In the genomic region with DNA sequence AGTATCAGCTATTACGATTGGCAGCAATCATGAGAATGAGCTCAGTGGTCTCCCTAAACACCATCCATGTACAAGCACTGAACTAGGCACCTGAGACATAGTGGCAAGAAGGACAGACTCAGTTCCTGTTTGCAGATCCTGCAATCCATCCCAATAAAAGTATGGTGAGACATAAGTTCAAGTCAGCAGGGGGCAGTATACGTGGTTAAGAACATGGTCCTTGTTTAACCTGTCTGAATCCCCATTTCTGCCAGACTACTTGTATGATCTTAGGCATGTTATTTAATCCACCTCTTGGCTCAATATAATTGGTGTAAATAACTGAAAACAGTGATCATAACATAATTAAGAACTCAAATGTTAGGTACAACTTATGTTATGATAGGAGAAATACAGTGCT, we compare ENCODE assay signal across 9 cellular contexts. TPM values are rescaled to one million over a fixed set of nuclear protein-coding genes. Genes with fewer than 3 reads are reported as not detected.
A peak's percentile ranks its signal among the peaks of the same experiment; 100 is the strongest.
DNase-seq lines count a peak whose midpoint lies in the region; ATAC-seq and TF ChIP-seq lines count a peak whose summit lies in the region.
"Had no signal": no experiment of that assay in that cellular context is flagged by ENCODE, and none has a peak within 500 bp of the region (broad histone marks: within the 10 kb centered on the region; RNA-seq: fewer than 3 reads in every experiment).

No MANE protein-coding gene starts in this region.

- TF ChIP-seq CTCF in endodermal cell (conservative IDR thresholded peaks at IDR 0.05) (peak; percentile 62), smooth muscle cell (IDR thresholded peaks at IDR 0.05; ENCODE audit: borderline replicate concordance, insufficient read depth, poor library complexity, severe bottlenecking) (peak; percentile 11)

- H3K27me3 Mint-ChIP-seq in activated naive CD4-positive, alpha-beta T cell treated with anti-CD3 and anti-CD28 coated beads for 36 hours (ENCODE audit: low read depth): no peaks in the 10 kb centered on the region
- H3K27me3 Mint-ChIP-seq in endodermal cell (ENCODE audit: insufficient read depth): no peaks in the 10 kb centered on the region
- H3K27me3 Mint-ChIP-seq: activated CD8-positive, alpha-beta memory T cell treated with anti-CD3 and anti-CD28 coated beads, Interleukin-2, amount 10 ng/mL, durations not matched to agents 7 days and 5 days had no signal

- ATAC-seq in HG03025 (IDR thresholded peaks at IDR 0.05; ENCODE audit: low FRiP score, unreplicated experiment): no peak
- no peak for ATAC-seq in GM21723 (IDR thresholded peaks at IDR 0.05; ENCODE audit: unreplicated experiment)
- ATAC-seq: activated CD8-positive, alpha-beta memory T cell treated with anti-CD3 and anti-CD28 coated beads, Interleukin-2, amount 10 ng/mL, durations not matched to agents 7 days and 5 days had no signal

- H3K79me2 ChIP-seq in smooth muscle cell (ENCODE audit: low read depth): no peaks in the 10 kb centered on the region

- H3K4me1 ChIP-seq in endodermal cell (ENCODE audit: control insufficient read depth, insufficient read depth, low read length): no peaks in the 10 kb centered on the region
- no peaks in the 10 kb centered on the region for H3K4me1 ChIP-seq in smooth muscle cell (ENCODE audit: low read depth)

- H3K27ac Mint-ChIP-seq in activated naive CD4-positive, alpha-beta T cell treated with anti-CD3 and anti-CD28 coated beads for 36 hours: no peak overlapping the region
- H3K27ac Mint-ChIP-seq in endodermal cell: no peak overlapping the region
- H3K27ac Mint-ChIP-seq: activated CD8-positive, alpha-beta memory T cell treated with anti-CD3 and anti-CD28 coated beads, Interleukin-2, amount 10 ng/mL, durations not matched to agents 7 days and 5 days had no signal

- no peaks in the 10 kb centered on the region for H4K20me1 ChIP-seq in smooth muscle cell (ENCODE audit: low read depth)

- H3F3A ChIP-seq in smooth muscle cell (ENCODE audit: low read depth): no peaks in the 10 kb centered on the region

- DNase-seq in activated naive CD4-positive, alpha-beta T cell treated with anti-CD3 and anti-CD28 coated beads for 36 hours: peak; percentile 5
- no peak for DNase-seq in activated naive CD4-positive, alpha-beta T cell treated with anti-CD3 and anti-CD28 coated beads, Interleukin-2, amount 50 U/mL, for 16 hours
- peak; percentile 36 for DNase-seq in NCI-H1694 (lab: John Stamatoyannopoulos, UW)
- peak; percentile 51 for DNase-seq in endodermal cell
- no peak for DNase-seq in smooth muscle cell (lab: John Stamatoyannopoulos, UW; ENCODE audit: unreplicated experiment)
- DNase-seq in NCI-H2081 (lab: John Stamatoyannopoulos, UW): no peak
- DNase-seq: activated CD8-positive, alpha-beta memory T cell treated with anti-CD3 and anti-CD28 coated beads, Interleukin-2, amount 10 ng/mL, durations not matched to agents 7 days and 5 days had no signal

- H3K36me3 ChIP-seq in endodermal cell (ENCODE audit: control insufficient read depth, insufficient read depth, low read length): peaks cover 21% of the 10 kb centered on the region
- H3K36me3 ChIP-seq in smooth muscle cell (ENCODE audit: low read depth): no peaks in the 10 kb centered on the region

- no peaks in the 10 kb centered on the region for H3K27me3 ChIP-seq in endodermal cell (ENCODE audit: control insufficient read depth, insufficient read depth, low read length, poor library complexity, severe bottlenecking)
- H3K27me3 ChIP-seq in smooth muscle cell (ENCODE audit: low read depth): no peaks in the 10 kb centered on the region

- no peak overlapping the region for H3K4me3 Mint-ChIP-seq in activated naive CD4-positive, alpha-beta T cell treated with anti-CD3 and anti-CD28 coated beads for 36 hours
- H3K4me3 Mint-ChIP-seq in endodermal cell: no peak overlapping the region
- H3K4me3 Mint-ChIP-seq: activated CD8-positive, alpha-beta memory T cell treated with anti-CD3 and anti-CD28 coated beads, Interleukin-2, amount 10 ng/mL, durations not matched to agents 7 days and 5 days had no signal

- H2AFZ ChIP-seq in smooth muscle cell (ENCODE audit: low read depth): no peak overlapping the region

- intact Hi-C loops in activated naive CD4-positive, alpha-beta T cell treated with anti-CD3 and anti-CD28 coated beads for 36 hours (cut with micrococcal nuclease): no loop called here

- H3K27ac ChIP-seq in endodermal cell (ENCODE audit: low read depth, low read length): no peak overlapping the region
- no peak overlapping the region for H3K27ac ChIP-seq in smooth muscle cell (ENCODE audit: low read depth)

- 90 to 100% methylated on average over 1 to 2 of the region's 2 CpGs for WGBS in endodermal cell (ENCODE audit: insufficient coverage in 1 of 2, insufficient read length in 1 of 2), 2 experiments
- 76% methylated on average over 2 of the region's 2 CpGs for WGBS in smooth muscle cell (ENCODE audit: low lambda C conversion rate)

- peaks cover 20% of the 10 kb centered on the region for H3K9me3 Mint-ChIP-seq in activated naive CD4-positive, alpha-beta T cell treated with anti-CD3 and anti-CD28 coated beads for 36 hours
- peaks cover 42% of the 10 kb centered on the region for H3K9me3 Mint-ChIP-seq in endodermal cell

- H3K9me3 ChIP-seq in endodermal cell (ENCODE audit: control insufficient read depth, low read length) (peaks cover 8% of the 10 kb centered on the region), smooth muscle cell (replicated peaks; ENCODE audit: low read depth) (no peaks in the 10 kb centered on the region)

- H3K4me3 ChIP-seq in endodermal cell (ENCODE audit: low read length) (no peak overlapping the region), smooth muscle cell (no peak overlapping the region)

- H3K4me2 ChIP-seq in smooth muscle cell: no peak overlapping the region

- CTCF ChIA-PET in activated naive CD4-positive, alpha-beta T cell treated with anti-CD3 and anti-CD28 coated beads for 36 hours (lab: Charles Lee): interaction anchor here (0.8 to 1.3 kb wide), 3 partner anchors 11 to 25 kb away, joined by 3 read pairs; no protein-coding TSS in a partner anchor

- H3K4me1 Mint-ChIP-seq in activated naive CD4-positive, alpha-beta T cell treated with anti-CD3 and anti-CD28 coated beads for 36 hours (ENCODE audit: low read depth): no peaks in the 10 kb centered on the region
- H3K4me1 Mint-ChIP-seq in endodermal cell: no peaks in the 10 kb centered on the region
- H3K4me1 Mint-ChIP-seq: activated CD8-positive, alpha-beta memory T cell treated with anti-CD3 and anti-CD28 coated beads, Interleukin-2, amount 10 ng/mL, durations not matched to agents 7 days and 5 days had no signal

- peaks cover 39% of the 10 kb centered on the region for H3K36me3 Mint-ChIP-seq in activated naive CD4-positive, alpha-beta T cell treated with anti-CD3 and anti-CD28 coated beads for 36 hours (ENCODE audit: low read depth)
- peaks cover 51% of the 10 kb centered on the region for H3K36me3 Mint-ChIP-seq in endodermal cell (ENCODE audit: low read depth)

- no peak overlapping the region for H3K9ac ChIP-seq in endodermal cell (ENCODE audit: extremely low read depth, low read length, poor library complexity, severe bottlenecking)
- no peak overlapping the region for H3K9ac ChIP-seq in smooth muscle cell (ENCODE audit: low read depth)

RNA-seq across cellular contexts. Expression of gene PNISR, which starts 33.2 kb away (rescaled TPM):
- 100 to 1,000 TPM; 158 to 159 TPM for total RNA-seq in activated naive CD4-positive, alpha-beta T cell treated with anti-CD3 and anti-CD28 coated beads for 36 hours
- total RNA-seq in endodermal cell (100 to 1,000 TPM; 150 to 197 TPM), smooth muscle cell (70.9 and 119 TPM in 2 replicates)
- 244 TPM for polyA plus RNA-seq in endodermal cell (2013, experiment 1 of 2)
- polyA plus RNA-seq in endodermal cell (2013, experiment 2 of 2): 195 TPM
- polyA plus RNA-seq in smooth muscle cell: 52.6 and 62.7 TPM in 2 replicates

RNA-seq across cellular contexts. Expression of gene USP45, which starts 56.9 kb away (rescaled TPM):
- total RNA-seq in activated naive CD4-positive, alpha-beta T cell treated with anti-CD3 and anti-CD28 coated beads for 36 hours: 10 to 100 TPM; 13.2 to 13.8 TPM
- 10 to 100 TPM; 16.7 to 32.1 TPM for total RNA-seq in endodermal cell
- 13.8 TPM for polyA plus RNA-seq in endodermal cell (2013, experiment 1 of 2)
- 13.2 TPM for polyA plus RNA-seq in endodermal cell (2013, experiment 2 of 2)
- 17.1 and 25.1 TPM in 2 replicates for total RNA-seq in smooth muscle cell
- polyA plus RNA-seq in smooth muscle cell: 4.7 and 6.5 TPM in 2 replicates

Comparison
In these comparisons a context has a peak if more than half of its experiments do, and no peak if none do; other contexts are left out.
1. DNase-seq: peak in activated naive CD4-positive, alpha-beta T cell treated with anti-CD3 and anti-CD28 coated beads for 36 hours (single experiment), NCI-H1694 (single experiment) and endodermal cell (single experiment); none in activated naive CD4-positive, alpha-beta T cell treated with anti-CD3 and anti-CD28 coated beads, Interleukin-2, amount 50 U/mL, for 16 hours (single experiment), smooth muscle cell (single experiment) and NCI-H2081 (0 of 2).